Comparison of ENCODE assay signal across 20 cellular contexts in the genomic region with DNA sequence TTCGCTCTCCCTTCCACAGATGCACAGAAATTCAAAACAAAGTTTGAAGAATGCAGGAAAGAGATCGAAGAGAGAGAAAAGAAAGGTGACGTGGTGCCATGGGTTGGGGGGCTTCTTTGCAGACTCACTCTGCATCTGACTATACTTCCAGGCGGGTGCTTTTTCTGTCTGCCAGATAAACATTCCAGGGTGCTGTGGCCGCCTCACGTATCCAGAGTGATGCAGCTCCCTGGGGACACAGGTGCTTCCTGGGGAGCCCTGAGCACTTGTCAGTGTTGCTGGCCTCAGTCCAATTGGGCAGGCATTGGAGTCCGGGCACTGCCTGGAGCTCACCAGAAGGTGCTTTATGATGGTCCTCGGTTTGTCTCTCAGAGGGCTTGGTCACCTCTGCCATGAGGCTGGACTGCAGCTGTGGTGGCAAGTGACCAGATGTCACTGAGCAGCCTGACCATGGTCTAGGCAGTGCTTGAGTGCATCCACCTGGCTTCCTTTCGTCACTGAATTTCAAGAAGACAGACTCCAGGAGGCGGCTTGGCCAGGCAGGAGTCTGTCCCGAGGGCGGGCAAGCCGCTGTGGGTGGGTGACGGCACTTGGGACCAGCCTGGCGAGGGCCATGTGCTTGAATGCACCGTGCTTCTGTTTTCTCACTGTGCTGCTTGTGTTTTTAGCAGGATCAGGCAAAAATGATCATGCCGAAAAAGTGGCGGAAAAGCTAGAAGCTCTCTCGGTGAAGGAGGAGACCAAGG. TPM values are rescaled to one million over a fixed set of nuclear protein-coding genes. Genes with fewer than 3 reads are reported as not detected.
DNase-seq lines count a peak whose midpoint lies in the region; ATAC-seq, FAIRE-seq and TF ChIP-seq lines count a peak whose summit lies in the region.
"Had no signal": no experiment of that assay in that cellular context is flagged by ENCODE, and none has a peak within 500 bp of the region (broad histone marks: within the 10 kb centered on the region; RNA-seq: fewer than 3 reads in every experiment).

No MANE protein-coding gene starts in this region.

- no peak overlapping the region for H3K4me3 Mint-ChIP-seq in activated naive CD8-positive, alpha-beta T cell treated with anti-CD3 and anti-CD28 coated beads for 36 hours
- no peak overlapping the region for H3K4me3 Mint-ChIP-seq in activated naive CD8-positive, alpha-beta T cell treated with anti-CD3 and anti-CD28 coated beads, Interleukin-2, amount 50 U/mL, for 24 hours
- H3K4me3 Mint-ChIP-seq: CD4-positive, alpha-beta T cell had no signal

- H3K9me1 ChIP-seq in K562 (ENCODE audit: control insufficient read depth, insufficient read depth, low read length): peaks cover 4% of the 10 kb centered on the region

- no peaks in the 10 kb centered on the region for H3K27me3 ChIP-seq in K562 (ENCODE audit: control insufficient read depth in 2 of 2, insufficient read depth in 2 of 2, low read length in 2 of 2)
- H3K27me3 ChIP-seq: Peyer's patch had no signal

- H3K27ac Mint-ChIP-seq in activated naive CD8-positive, alpha-beta T cell treated with anti-CD3 and anti-CD28 coated beads for 36 hours: peak overlapping the region; percentile 1
- H3K27ac Mint-ChIP-seq in activated naive CD8-positive, alpha-beta T cell treated with anti-CD3 and anti-CD28 coated beads, Interleukin-2, amount 50 U/mL, for 24 hours: no peak overlapping the region

- peak; percentile 59 for TF ChIP-seq POLR2A in K562 (conservative IDR thresholded peaks at IDR 0.05)

- no peaks in the 10 kb centered on the region for H3K9me3 Mint-ChIP-seq in activated naive CD8-positive, alpha-beta T cell treated with anti-CD3 and anti-CD28 coated beads for 36 hours
- no peaks in the 10 kb centered on the region for H3K9me3 Mint-ChIP-seq in activated naive CD8-positive, alpha-beta T cell treated with anti-CD3 and anti-CD28 coated beads, Interleukin-2, amount 50 U/mL, for 24 hours
- H3K9me3 Mint-ChIP-seq: CD4-positive, alpha-beta T cell had no signal

- no peak for DNase-seq in activated naive CD8-positive, alpha-beta T cell treated with anti-CD3 and anti-CD28 coated beads for 36 hours
- no peak for DNase-seq in activated naive CD8-positive, alpha-beta T cell treated with anti-CD3 and anti-CD28 coated beads, Interleukin-2, amount 50 U/mL, for 24 hours
- DNase-seq in NCI-H2107 (lab: John Stamatoyannopoulos, UW) (peak; percentile 16), K562 (ENCODE audit: extremely low read depth in 1 of 4, low spot score in 3 of 4) (no peak), DMS153 (lab: John Stamatoyannopoulos, UW) (no peak), GM13977 (ENCODE audit: low spot score) (no peak)
- DNase-seq: Calu3; CD4-positive, alpha-beta T cell; GF-D8; H7; IMR-90; NCI-H1048; NCI-H146; NCI-H2081 treated with DMSO at 0.1 percent for 48 hours; NCI-H446; NCI-H748 treated with DMSO at 0.1 percent for 48 hours; Peyer's patch; SHP77 treated with DMSO at 0.1 percent for 48 hours had no signal

- H3K9me3 ChIP-seq in K562 (replicated peaks; ENCODE audit: control insufficient read depth, insufficient read depth, low read depth, low read length): no peaks in the 10 kb centered on the region
- H3K9me3 ChIP-seq: Peyer's patch had no signal

- no peak overlapping the region for H2AFZ ChIP-seq in K562 (ENCODE audit: low read depth, low read length)

- H3K36me3 Mint-ChIP-seq in activated naive CD8-positive, alpha-beta T cell treated with anti-CD3 and anti-CD28 coated beads for 36 hours: peaks cover 8% of the 10 kb centered on the region
- H3K36me3 Mint-ChIP-seq in activated naive CD8-positive, alpha-beta T cell treated with anti-CD3 and anti-CD28 coated beads, Interleukin-2, amount 50 U/mL, for 24 hours (ENCODE audit: low read depth): peaks cover 33% of the 10 kb centered on the region

- peaks cover 68% of the 10 kb centered on the region for H3K36me3 ChIP-seq in K562 (ENCODE audit: control insufficient read depth, insufficient read depth, low read length)

- peak overlapping the region in 1 of 2 experiments; percentile 38; a peak in 1 of 4 replicates for H3K9ac ChIP-seq in K562 (ENCODE audit: insufficient read depth in 1 of 2, low read depth in 2 of 2, low read length in 2 of 2)

- H3K4me1 Mint-ChIP-seq in activated naive CD8-positive, alpha-beta T cell treated with anti-CD3 and anti-CD28 coated beads for 36 hours: peaks cover 31% of the 10 kb centered on the region
- H3K4me1 Mint-ChIP-seq in activated naive CD8-positive, alpha-beta T cell treated with anti-CD3 and anti-CD28 coated beads, Interleukin-2, amount 50 U/mL, for 24 hours: peaks cover 32% of the 10 kb centered on the region

- no peak for TF ChIP-seq CTCF in K562 (IDR thresholded peaks at IDR 0.05 in 2 of 3, conservative IDR thresholded peaks at IDR 0.05 in 1 of 3; ENCODE audit: insufficient read depth in 2 of 3, low read depth in 1 of 3, low read length in 3 of 3)
- no peak for TF ChIP-seq CTCF in GM13977 (IDR thresholded peaks at IDR 0.05; ENCODE audit: extremely low read depth, insufficient read depth, missing control alignments)

- POLR2A ChIA-PET in K562 (lab: Yijun Ruan, JAX): interaction anchor here (0.7 to 8.3 kb wide), 13 partner anchors 8 to 402 kb away, joined by 3 to 212 read pairs (median 5); a partner anchor contains a TSS

- FAIRE-seq in K562 (lab: Jason Lieb, UNC): peak; percentile 26

- H3K4me1 ChIP-seq in K562 (replicated peaks in 1 of 2; ENCODE audit: control insufficient read depth in 2 of 2, insufficient read depth in 2 of 2, low read length in 2 of 2): peaks cover 3 to 75% of the 10 kb centered on the region in 2 experiments; a peak in 4 of 5 replicates

- no peak for ATAC-seq in activated naive CD8-positive, alpha-beta T cell treated with anti-CD3 and anti-CD28 coated beads, Interleukin-2, amount 50 U/mL, for 24 hours
- ATAC-seq in K562: no peak
- no peak for ATAC-seq in GM18873 (IDR thresholded peaks at IDR 0.05; ENCODE audit: low FRiP score, unreplicated experiment)

- CTCF ChIA-PET in K562 (lab: Yijun Ruan, JAX; ENCODE audit: low intra/inter-chr PET ratio): no interaction called here

- H3K79me2 ChIP-seq in K562 (ENCODE audit: control insufficient read depth, insufficient read depth, low read length): peaks cover 33% of the 10 kb centered on the region

- H3K27ac ChIP-seq in K562 (ENCODE audit: extremely low read depth, low read depth, low read length): no peak overlapping the region
- H3K27ac ChIP-seq: Peyer's patch had no signal

- intact Hi-C loops in K562 (cut with micrococcal nuclease): no loop called here

- H3K4me2 ChIP-seq in K562 (ENCODE audit: insufficient read depth, low read length): no peak overlapping the region

- H3K4me3 ChIP-seq in K562: no peak overlapping the region
- H3K4me3 ChIP-seq: Peyer's patch had no signal

- no peak for TF ChIP-seq RAD21 in K562 (CRISPR knock-in tag; conservative IDR thresholded peaks at IDR 0.05 in 1 of 2, IDR thresholded peaks at IDR 0.05 in 1 of 2)

- peaks cover 79% of the 10 kb centered on the region for H4K20me1 ChIP-seq in K562 (replicated peaks; ENCODE audit: control insufficient read depth, insufficient read depth, low read length)

- BruUV-seq in K562 (replicated peaks; lab: Mats Ljungman, UMichigan): no TSS peak

- WGBS in K562 (ENCODE audit: insufficient coverage, low coverage, missing lambda C conversion rate): 89% methylated on average over 19 of the region's 19 CpGs

- in situ Hi-C loops in K562 (cut with MboI): loop anchor here (5.0 kb wide), 1 partner anchor 154 kb away; no protein-coding TSS in a partner anchor
- in situ Hi-C loops in GM13977 (cut with MboI; ENCODE audit: low pct_unique_long_range_greater_than_20kb, low sequenced_read_pairs, unreplicated experiment): no loop called here

- no peaks in the 10 kb centered on the region for H3K27me3 Mint-ChIP-seq in activated naive CD8-positive, alpha-beta T cell treated with anti-CD3 and anti-CD28 coated beads for 36 hours
- H3K27me3 Mint-ChIP-seq in activated naive CD8-positive, alpha-beta T cell treated with anti-CD3 and anti-CD28 coated beads, Interleukin-2, amount 50 U/mL, for 24 hours: no peaks in the 10 kb centered on the region
- H3K27me3 Mint-ChIP-seq: CD4-positive, alpha-beta T cell had no signal

- no peak for TF ChIP-seq EP300 in K562 (IDR thresholded peaks at IDR 0.05; ENCODE audit: low read length)

RNA-seq across cellular contexts. Expression of a gene that starts 5.1 kb away (rescaled TPM):
- total RNA-seq in activated naive CD8-positive, alpha-beta T cell treated with anti-CD3 and anti-CD28 coated beads for 36 hours: 10 to 100 TPM; 63.4 to 66.6 TPM
- 77.3 and 229 TPM in 2 replicates for total RNA-seq in K562 (2011; cell fraction: chromatin; rRNA removed; ENCODE audit: low replicate concordance)
- 110 and 113 TPM in 2 replicates for total RNA-seq in K562 (2011; cell fraction: nucleolus; rRNA removed)
- total RNA-seq in K562 (2011; cell fraction: nucleoplasm; rRNA removed): 89.5 and 103 TPM in 2 replicates
- 16.4 and 27.9 TPM in 2 replicates for total RNA-seq in K562 (2014; rRNA removed)
- total RNA-seq in K562 (2014; rRNA removed; fragmentation: Illumina TruSeq; extraction: Trizol): 4.5 and 7.5 TPM in 2 replicates
- total RNA-seq in K562 (2015; rRNA removed; fragmentation: Illumina TruSeq; extraction: Trizol): 9.8 and 11.3 TPM in 2 replicates
- total RNA-seq in K562 (2021): 99.5 and 109 TPM in 2 replicates
- 21.3 and 39.4 TPM in 2 replicates for polyA plus RNA-seq in K562 (2011; rRNA removed)
- 30.5 and 34.1 TPM in 2 replicates for polyA plus RNA-seq in K562 (2011; cell fraction: cytosol; rRNA removed)
- 388 and 500 TPM in 2 replicates for polyA plus RNA-seq in K562 (2011; cell fraction: nucleus; rRNA removed)
- 47.3 and 69.3 TPM in 2 replicates for polyA plus RNA-seq in K562 (2012)
- 34.6 and 58.2 TPM in 2 replicates for polyA plus RNA-seq in K562 (2014; fragmentation: Illumina TruSeq; extraction: Trizol)
- polyA plus RNA-seq in K562 (2014; fragmentation: Nextera tagmentation; extraction: Ambion mirVana): under 1 TPM; 0.04 to 0.15 TPM
- 74.5 and 108 TPM in 2 replicates for polyA plus RNA-seq in K562 (2014; rRNA removed)
- polyA minus RNA-seq in K562 (2011; rRNA and poly(A)+ RNA removed): 5.1 and 6.4 TPM in 2 replicates
- 26.3 and 42.5 TPM in 2 replicates for polyA minus RNA-seq in K562 (2011; cell fraction: cytosol; rRNA and poly(A)+ RNA removed)
- 38.9 and 55.3 TPM in 2 replicates for polyA minus RNA-seq in K562 (2011; cell fraction: nucleus; rRNA and poly(A)+ RNA removed)

RNA-seq across cellular contexts. Expression of a gene that starts 9.4 kb away (rescaled TPM):
- 100 to 1,000 TPM; 124 to 139 TPM for total RNA-seq in activated naive CD8-positive, alpha-beta T cell treated with anti-CD3 and anti-CD28 coated beads for 36 hours
- 249 and 785 TPM in 2 replicates for total RNA-seq in K562 (2011; cell fraction: chromatin; rRNA removed; ENCODE audit: low replicate concordance)
- total RNA-seq in K562 (2011; cell fraction: nucleolus; rRNA removed): 623 and 778 TPM in 2 replicates
- 344 and 378 TPM in 2 replicates for total RNA-seq in K562 (2011; cell fraction: nucleoplasm; rRNA removed)
- total RNA-seq in K562 (2014; rRNA removed) (203 and 254 TPM in 2 replicates), K562 (2014; rRNA removed; fragmentation: Illumina TruSeq; extraction: Trizol) (31.5 and 47.4 TPM in 2 replicates), K562 (2015; rRNA removed; fragmentation: Illumina TruSeq; extraction: Trizol) (151 and 170 TPM in 2 replicates), K562 (2021) (222 and 242 TPM in 2 replicates)
- polyA plus RNA-seq in K562 (2011; rRNA removed) (102 and 189 TPM in 2 replicates), K562 (2014; fragmentation: Illumina TruSeq; extraction: Trizol) (140 and 177 TPM in 2 replicates), K562 (2014; fragmentation: Nextera tagmentation; extraction: Ambion mirVana) (1 to 10 TPM; 1.6 to 6.6 TPM), K562 (2014; rRNA removed) (258 and 265 TPM in 2 replicates)
- 155 and 253 TPM in 2 replicates for polyA plus RNA-seq in K562 (2011; cell fraction: cytosol; rRNA removed)
- 1,476 and 1,701 TPM in 2 replicates for polyA plus RNA-seq in K562 (2011; cell fraction: nucleus; rRNA removed)
- 173 and 189 TPM in 2 replicates for polyA plus RNA-seq in K562 (2012)
- 57.9 and 72.9 TPM in 2 replicates for polyA minus RNA-seq in K562 (2011; rRNA and poly(A)+ RNA removed)
- polyA minus RNA-seq in K562 (2011; cell fraction: cytosol; rRNA and poly(A)+ RNA removed): 87.3 and 128 TPM in 2 replicates
- 286 and 369 TPM in 2 replicates for polyA minus RNA-seq in K562 (2011; cell fraction: nucleus; rRNA and poly(A)+ RNA removed)

RNA-seq across cellular contexts. Expression of a gene that starts 10.6 kb away (rescaled TPM):
- total RNA-seq in activated naive CD8-positive, alpha-beta T cell treated with anti-CD3 and anti-CD28 coated beads for 36 hours: 100 to 1,000 TPM; 492 to 506 TPM
- total RNA-seq in K562 (2011; cell fraction: chromatin; rRNA removed; ENCODE audit: low replicate concordance): 525 and 801 TPM in 2 replicates
- total RNA-seq in K562 (2011; cell fraction: nucleolus; rRNA removed): 523 and 591 TPM in 2 replicates
- 545 and 554 TPM in 2 replicates for total RNA-seq in K562 (2011; cell fraction: nucleoplasm; rRNA removed)
- total RNA-seq in K562 (2014; rRNA removed): 2,045 and 2,260 TPM in 2 replicates
- 1,191 and 1,409 TPM in 2 replicates for total RNA-seq in K562 (2014; rRNA removed; fragmentation: Illumina TruSeq; extraction: Trizol)
- 1,591 and 1,659 TPM in 2 replicates for total RNA-seq in K562 (2015; rRNA removed; fragmentation: Illumina TruSeq; extraction: Trizol)
- 1,289 and 1,311 TPM in 2 replicates for total RNA-seq in K562 (2021)
- polyA plus RNA-seq in K562 (2011; rRNA removed): 1,082 and 1,351 TPM in 2 replicates
- 950 and 1,655 TPM in 2 replicates for polyA plus RNA-seq in K562 (2011; cell fraction: cytosol; rRNA removed)
- polyA plus RNA-seq in K562 (2011; cell fraction: nucleus; rRNA removed): 1,008 and 1,512 TPM in 2 replicates
- 795 and 1,074 TPM in 2 replicates for polyA plus RNA-seq in K562 (2012)
- polyA plus RNA-seq in K562 (2014; fragmentation: Illumina TruSeq; extraction: Trizol): 1,518 and 1,621 TPM in 2 replicates
- polyA plus RNA-seq in K562 (2014; fragmentation: Nextera tagmentation; extraction: Ambion mirVana): 100 to 1,000 TPM; 162 to 207 TPM
- polyA plus RNA-seq in K562 (2014; rRNA removed): 2,237 and 2,891 TPM in 2 replicates
- 896 and 959 TPM in 2 replicates for polyA minus RNA-seq in K562 (2011; rRNA and poly(A)+ RNA removed)
- 618 and 835 TPM in 2 replicates for polyA minus RNA-seq in K562 (2011; cell fraction: cytosol; rRNA and poly(A)+ RNA removed)
- 183 and 414 TPM in 2 replicates for polyA minus RNA-seq in K562 (2011; cell fraction: nucleus; rRNA and poly(A)+ RNA removed)

RNA-seq across cellular contexts. Expression of a gene that starts 24.4 kb away (rescaled TPM):
- not detected for total RNA-seq in activated naive CD8-positive, alpha-beta T cell treated with anti-CD3 and anti-CD28 coated beads for 36 hours
- total RNA-seq in K562 (2011; cell fraction: chromatin; rRNA removed; ENCODE audit: low replicate concordance): not detected in 2 replicates
- total RNA-seq in K562 (2011; cell fraction: nucleolus; rRNA removed): not detected in 2 replicates
- total RNA-seq in K562 (2011; cell fraction: nucleoplasm; rRNA removed): not detected in 2 replicates
- not detected in 2 replicates for total RNA-seq in K562 (2014; rRNA removed)
- total RNA-seq in K562 (2014; rRNA removed; fragmentation: Illumina TruSeq; extraction: Trizol): not detected in 2 replicates
- not detected in 2 replicates for total RNA-seq in K562 (2015; rRNA removed; fragmentation: Illumina TruSeq; extraction: Trizol)
- not detected in 2 replicates for total RNA-seq in K562 (2021)
- not detected in 2 replicates for polyA plus RNA-seq in K562 (2011; rRNA removed)
- polyA plus RNA-seq in K562 (2011; cell fraction: cytosol; rRNA removed): not detected in 2 replicates
- polyA plus RNA-seq in K562 (2011; cell fraction: nucleus; rRNA removed): not detected in 2 replicates
- 0.26 TPM in 1 of 2 replicates, not detected in the other for polyA plus RNA-seq in K562 (2012)
- polyA plus RNA-seq in K562 (2014; fragmentation: Illumina TruSeq; extraction: Trizol): not detected in 2 replicates
- polyA plus RNA-seq in K562 (2014; fragmentation: Nextera tagmentation; extraction: Ambion mirVana): not detected
- polyA plus RNA-seq in K562 (2014; rRNA removed): not detected in 2 replicates
- not detected in 2 replicates for polyA minus RNA-seq in K562 (2011; rRNA and poly(A)+ RNA removed)
- polyA minus RNA-seq in K562 (2011; cell fraction: cytosol; rRNA and poly(A)+ RNA removed): not detected in 2 replicates
- polyA minus RNA-seq in K562 (2011; cell fraction: nucleus; rRNA and poly(A)+ RNA removed): not detected in 2 replicates
- total RNA-seq: A673; Calu3; CD4-positive, alpha-beta T cell; H7; IMR-90 had no signal

RNA-seq across cellular contexts. Expression of a gene that starts 46.4 kb away (rescaled TPM):
- total RNA-seq in activated naive CD8-positive, alpha-beta T cell treated with anti-CD3 and anti-CD28 coated beads for 36 hours: 10 to 100 TPM; 42.6 to 47.0 TPM
- 638 and 1,105 TPM in 2 replicates for total RNA-seq in K562 (2011; cell fraction: chromatin; rRNA removed; ENCODE audit: low replicate concordance)
- total RNA-seq in K562 (2011; cell fraction: nucleolus; rRNA removed): 550 and 577 TPM in 2 replicates
- total RNA-seq in K562 (2011; cell fraction: nucleoplasm; rRNA removed): 502 and 511 TPM in 2 replicates
- total RNA-seq in K562 (2014; rRNA removed) (107 and 108 TPM in 2 replicates), K562 (2014; rRNA removed; fragmentation: Illumina TruSeq; extraction: Trizol) (43.7 and 49.4 TPM in 2 replicates), K562 (2015; rRNA removed; fragmentation: Illumina TruSeq; extraction: Trizol) (80.1 and 81.2 TPM in 2 replicates), K562 (2021) (116 and 119 TPM in 2 replicates)
- polyA plus RNA-seq in K562 (2011; rRNA removed) (81.8 and 155 TPM in 2 replicates), K562 (2014; fragmentation: Illumina TruSeq; extraction: Trizol) (70.4 and 75.0 TPM in 2 replicates), K562 (2014; fragmentation: Nextera tagmentation; extraction: Ambion mirVana) (1 to 10 TPM; 5.9 to 7.7 TPM), K562 (2014; rRNA removed) (135 and 144 TPM in 2 replicates)
- 51.2 and 92.7 TPM in 2 replicates for polyA plus RNA-seq in K562 (2011; cell fraction: cytosol; rRNA removed)
- polyA plus RNA-seq in K562 (2011; cell fraction: nucleus; rRNA removed): 1,167 and 1,418 TPM in 2 replicates
- 76.7 and 85.3 TPM in 2 replicates for polyA plus RNA-seq in K562 (2012)
- 62.1 and 82.0 TPM in 2 replicates for polyA minus RNA-seq in K562 (2011; rRNA and poly(A)+ RNA removed)
- 35.2 and 46.4 TPM in 2 replicates for polyA minus RNA-seq in K562 (2011; cell fraction: cytosol; rRNA and poly(A)+ RNA removed)
- polyA minus RNA-seq in K562 (2011; cell fraction: nucleus; rRNA and poly(A)+ RNA removed): 210 and 349 TPM in 2 replicates
